Comparison of ENCODE assay signal across 10 cellular contexts in genomic region chr18:3511980-3512379, GRCh38.
DNase-seq lines count a peak whose midpoint lies in the region; ATAC-seq, FAIRE-seq and TF ChIP-seq lines count a peak whose summit lies in the region.
"Had no signal": no experiment of that assay in that cellular context is flagged by ENCODE, and none has a peak within 500 bp of the region (broad histone marks: within the 10 kb centered on the region; RNA-seq: fewer than 3 reads in every experiment).

No MANE protein-coding gene starts in this region.

- no peak overlapping the region for H3K4me3 ChIP-seq in kidney (ENCODE audit: low read length in 2 of 2)

- H3K9me3 Mint-ChIP-seq in activated naive CD4-positive, alpha-beta T cell treated with anti-CD3 and anti-CD28 coated beads for 36 hours = no peaks in the 10 kb centered on the region
- H3K9me3 Mint-ChIP-seq in stimulated activated naive CD8-positive, alpha-beta T cell treated with anti-CD3 and anti-CD28 coated beads, Interleukin-15, amount 100 ng/mL, for 72 hours = no peaks in the 10 kb centered on the region
- H3K9me3 Mint-ChIP-seq: stimulated activated naive B cell treated with anti-CD40 and anti-IgM and Interleukin-4, amounts not matched to agents 10 μg/mL and 1 μg/mL and 100 μg/mL, for 72 hours had no signal

- no peaks in the 10 kb centered on the region for H3K9me3 ChIP-seq in kidney (ENCODE audit: control insufficient read depth in 1 of 2, low read length in 2 of 2)

- no peak overlapping the region for H3K27ac ChIP-seq in kidney (ENCODE audit: low read depth in 2 of 2, low read length in 2 of 2)

- DNase-seq in activated naive CD4-positive, alpha-beta T cell treated with anti-CD3 and anti-CD28 coated beads for 36 hours = peak; percentile 10
- no peak for DNase-seq in activated naive CD4-positive, alpha-beta T cell treated with Interleukin-2 at 50 U/mL for 16 hours
- peak; percentile 81 for DNase-seq in NOMO-1 treated with DMSO at 0.1 percent for 48 hours (lab: John Stamatoyannopoulos, UW; ENCODE audit: unreplicated experiment)
- DNase-seq in dermis blood vessel endothelial cell = peak; percentile 23
- no peak for DNase-seq in stimulated activated naive CD8-positive, alpha-beta T cell treated with anti-CD3 and anti-CD28 coated beads, Interleukin-15, amount 100 ng/mL, for 72 hours
- no peak for DNase-seq in kidney
- no peak for DNase-seq in SIG-M5 treated with dmso at 0.1 percent for 504 hours (lab: John Stamatoyannopoulos, UW; ENCODE audit: unreplicated experiment)
- DNase-seq: stimulated activated naive B cell treated with anti-CD40 and anti-IgM and Interleukin-4, amounts not matched to agents 10 μg/mL and 1 μg/mL and 100 μg/mL, for 72 hours had no signal

- H3K4me1 Mint-ChIP-seq in activated naive CD4-positive, alpha-beta T cell treated with anti-CD3 and anti-CD28 coated beads for 36 hours (ENCODE audit: low read depth) = peaks cover 12% of the 10 kb centered on the region
- H3K4me1 Mint-ChIP-seq in stimulated activated naive CD8-positive, alpha-beta T cell treated with anti-CD3 and anti-CD28 coated beads, Interleukin-15, amount 100 ng/mL, for 72 hours = peaks cover 8% of the 10 kb centered on the region

- FAIRE-seq in kidney (lab: Jason Lieb, UNC) = no peak
- FAIRE-seq: G401.6 had no signal

- peak; percentile 80 for ATAC-seq in stimulated activated naive CD8-positive, alpha-beta T cell treated with anti-CD3 and anti-CD28 coated beads, Interleukin-15, amount 100 ng/mL, for 72 hours
- no peak for ATAC-seq in HG02973 (IDR thresholded peaks at IDR 0.05; ENCODE audit: unreplicated experiment)
- ATAC-seq: stimulated activated naive B cell treated with anti-CD40 and anti-IgM and Interleukin-4, amounts not matched to agents 10 μg/mL and 1 μg/mL and 100 μg/mL, for 72 hours had no signal

- H3K4me1 ChIP-seq in kidney (ENCODE audit: control insufficient read depth in 1 of 2, insufficient read depth in 1 of 2, low read depth in 1 of 2, low read length in 2 of 2) = peaks cover 0 to 5% of the 10 kb centered on the region in 2 donors

- no peaks in the 10 kb centered on the region for H3K36me3 Mint-ChIP-seq in activated naive CD4-positive, alpha-beta T cell treated with anti-CD3 and anti-CD28 coated beads for 36 hours (ENCODE audit: low read depth)
- H3K36me3 Mint-ChIP-seq: stimulated activated naive B cell treated with anti-CD40 and anti-IgM and Interleukin-4, amounts not matched to agents 10 μg/mL and 1 μg/mL and 100 μg/mL, for 72 hours had no signal

- H3K27ac Mint-ChIP-seq in activated naive CD4-positive, alpha-beta T cell treated with anti-CD3 and anti-CD28 coated beads for 36 hours = no peak overlapping the region
- H3K27ac Mint-ChIP-seq in stimulated activated naive CD8-positive, alpha-beta T cell treated with anti-CD3 and anti-CD28 coated beads, Interleukin-15, amount 100 ng/mL, for 72 hours = peak overlapping the region in 1 of 2 donors; percentile 12
- H3K27ac Mint-ChIP-seq: stimulated activated naive B cell treated with anti-CD40 and anti-IgM and Interleukin-4, amounts not matched to agents 10 μg/mL and 1 μg/mL and 100 μg/mL, for 72 hours had no signal

- CTCF ChIA-PET in activated naive CD4-positive, alpha-beta T cell treated with anti-CD3 and anti-CD28 coated beads for 36 hours (lab: Charles Lee) = interaction anchor here (0.6 kb wide), 1 partner anchor 27 kb away, joined by 3 read pairs; no protein-coding TSS in a partner anchor

- intact Hi-C loops in activated naive CD4-positive, alpha-beta T cell treated with anti-CD3 and anti-CD28 coated beads for 36 hours (cut with micrococcal nuclease) = no loop called here
- intact Hi-C loops in kidney (cut with DNase I) = no loop called here

- H3K4me3 Mint-ChIP-seq in activated naive CD4-positive, alpha-beta T cell treated with anti-CD3 and anti-CD28 coated beads for 36 hours = no peak overlapping the region
- no peak overlapping the region for H3K4me3 Mint-ChIP-seq in stimulated activated naive CD8-positive, alpha-beta T cell treated with anti-CD3 and anti-CD28 coated beads, Interleukin-15, amount 100 ng/mL, for 72 hours
- H3K4me3 Mint-ChIP-seq: stimulated activated naive B cell treated with anti-CD40 and anti-IgM and Interleukin-4, amounts not matched to agents 10 μg/mL and 1 μg/mL and 100 μg/mL, for 72 hours had no signal

- no peaks in the 10 kb centered on the region for H3K27me3 Mint-ChIP-seq in activated naive CD4-positive, alpha-beta T cell treated with anti-CD3 and anti-CD28 coated beads for 36 hours (ENCODE audit: low read depth)
- H3K27me3 Mint-ChIP-seq in stimulated activated naive CD8-positive, alpha-beta T cell treated with anti-CD3 and anti-CD28 coated beads, Interleukin-15, amount 100 ng/mL, for 72 hours = no peaks in the 10 kb centered on the region

- no peaks in the 10 kb centered on the region for H3K36me3 ChIP-seq in kidney (ENCODE audit: control insufficient read depth in 1 of 2, insufficient read depth in 2 of 2, low read length in 2 of 2)

- no peak overlapping the region for H3K9ac ChIP-seq in kidney (ENCODE audit: low read length in 2 of 2)

- TF ChIP-seq CTCF in kidney (IDR thresholded peaks at IDR 0.05; ENCODE audit: borderline replicate concordance, extremely low read depth, insufficient read depth) = no peak

Comparison
In these comparisons a context has a peak if more than half of its experiments do, and no peak if none do; other contexts are left out.
1. DNase-seq: peak in activated naive CD4-positive, alpha-beta T cell treated with anti-CD3 and anti-CD28 coated beads for 36 hours (single experiment), NOMO-1 treated with DMSO at 0.1 percent for 48 hours (single experiment) and dermis blood vessel endothelial cell (single experiment); none in activated naive CD4-positive, alpha-beta T cell treated with Interleukin-2 at 50 U/mL for 16 hours (single experiment), stimulated activated naive CD8-positive, alpha-beta T cell treated with anti-CD3 and anti-CD28 coated beads, Interleukin-15, amount 100 ng/mL, for 72 hours (0 of 2), kidney (single experiment) and SIG-M5 treated with dmso at 0.1 percent for 504 hours (single experiment).